Comparison of ENCODE assay signal across 1 cellular context in the genomic region with DNA sequence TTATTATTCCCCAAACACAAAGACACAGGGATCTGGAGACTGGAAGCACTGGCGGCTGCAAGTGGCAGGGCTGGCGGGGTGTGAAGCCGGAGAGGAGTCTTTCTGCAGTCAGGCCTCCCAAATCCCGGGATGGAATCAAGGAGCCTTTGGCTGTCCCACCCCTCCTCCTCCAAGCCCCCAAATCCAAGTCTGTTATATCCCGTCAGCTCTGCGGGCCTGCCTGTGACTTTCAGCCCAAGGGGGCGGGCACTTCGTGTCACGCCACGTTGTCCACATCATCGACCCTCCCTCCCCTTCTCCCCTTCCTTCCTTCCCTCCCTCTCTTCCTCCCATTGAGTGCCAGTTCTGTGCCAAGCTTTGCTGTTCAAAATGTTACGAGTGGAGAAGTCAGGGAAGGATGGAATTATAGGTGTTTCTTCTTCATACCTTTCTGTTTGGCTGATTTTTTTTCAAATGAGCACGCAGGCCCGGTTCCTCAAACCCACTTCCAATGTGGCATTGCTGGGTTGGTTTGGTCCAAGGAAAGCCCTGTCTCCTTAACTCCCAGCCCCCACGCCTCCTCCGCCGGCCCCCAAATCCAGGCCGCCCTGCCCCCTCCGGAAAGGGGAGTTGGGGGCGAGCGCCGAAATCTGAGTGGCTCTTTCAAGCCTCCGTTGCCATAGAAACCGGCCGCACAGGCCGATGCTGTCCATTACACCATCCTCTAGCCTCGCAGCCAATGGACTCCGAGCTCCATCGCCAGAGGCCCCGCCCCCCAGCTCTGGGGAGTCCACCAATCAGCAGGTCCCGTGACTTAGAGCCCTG.
A peak's percentile ranks its signal among the peaks of the same experiment; 100 is the strongest.
TF ChIP-seq lines count a peak whose summit lies in the region.

No MANE protein-coding gene starts in this region.

TF ChIP-seq in Ishikawa, 13 proteins besides CTCF, POLR2A, EP300 and RAD21 (continued from another document):
- TF ChIP-seq, protein P1, sequence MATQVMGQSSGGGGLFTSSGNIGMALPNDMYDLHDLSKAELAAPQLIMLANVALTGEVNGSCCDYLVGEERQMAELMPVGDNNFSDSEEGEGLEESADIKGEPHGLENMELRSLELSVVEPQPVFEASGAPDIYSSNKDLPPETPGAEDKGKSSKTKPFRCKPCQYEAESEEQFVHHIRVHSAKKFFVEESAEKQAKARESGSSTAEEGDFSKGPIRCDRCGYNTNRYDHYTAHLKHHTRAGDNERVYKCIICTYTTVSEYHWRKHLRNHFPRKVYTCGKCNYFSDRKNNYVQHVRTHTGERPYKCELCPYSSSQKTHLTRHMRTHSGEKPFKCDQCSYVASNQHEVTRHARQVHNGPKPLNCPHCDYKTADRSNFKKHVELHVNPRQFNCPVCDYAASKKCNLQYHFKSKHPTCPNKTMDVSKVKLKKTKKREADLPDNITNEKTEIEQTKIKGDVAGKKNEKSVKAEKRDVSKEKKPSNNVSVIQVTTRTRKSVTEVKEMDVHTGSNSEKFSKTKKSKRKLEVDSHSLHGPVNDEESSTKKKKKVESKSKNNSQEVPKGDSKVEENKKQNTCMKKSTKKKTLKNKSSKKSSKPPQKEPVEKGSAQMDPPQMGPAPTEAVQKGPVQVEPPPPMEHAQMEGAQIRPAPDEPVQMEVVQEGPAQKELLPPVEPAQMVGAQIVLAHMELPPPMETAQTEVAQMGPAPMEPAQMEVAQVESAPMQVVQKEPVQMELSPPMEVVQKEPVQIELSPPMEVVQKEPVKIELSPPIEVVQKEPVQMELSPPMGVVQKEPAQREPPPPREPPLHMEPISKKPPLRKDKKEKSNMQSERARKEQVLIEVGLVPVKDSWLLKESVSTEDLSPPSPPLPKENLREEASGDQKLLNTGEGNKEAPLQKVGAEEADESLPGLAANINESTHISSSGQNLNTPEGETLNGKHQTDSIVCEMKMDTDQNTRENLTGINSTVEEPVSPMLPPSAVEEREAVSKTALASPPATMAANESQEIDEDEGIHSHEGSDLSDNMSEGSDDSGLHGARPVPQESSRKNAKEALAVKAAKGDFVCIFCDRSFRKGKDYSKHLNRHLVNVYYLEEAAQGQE (IDR thresholded peaks at IDR 0.05; ENCODE audit: low read depth): no peak
- TF ChIP-seq TAF1 (IDR thresholded peaks at IDR 0.05; ENCODE audit: low read depth) (no peak; the same call in 1 of the 2 replicates), TEAD4 (IDR thresholded peaks at IDR 0.05) (no peak), CREB1 (IDR thresholded peaks at IDR 0.05; ENCODE audit: low read depth) (no peak), FOXM1 (IDR thresholded peaks at IDR 0.05; ENCODE audit: borderline replicate concordance, low read depth) (no peak), CEBPB (IDR thresholded peaks at IDR 0.05) (no peak), ZBTB7A (IDR thresholded peaks at IDR 0.05; ENCODE audit: low read depth) (peak; percentile 83)
